ENCODE assay signal across 14 cellular contexts in genomic region chr11:65438257-65439151, GRCh38. TPM values are rescaled to one million over a fixed set of nuclear protein-coding genes. Genes with fewer than 3 reads are reported as not detected.
DNase-seq lines count a peak whose midpoint lies in the region; ATAC-seq, FAIRE-seq and TF ChIP-seq lines count a peak whose summit lies in the region.
"Had no signal": no experiment of that assay in that cellular context is flagged by ENCODE, and none has a peak within 500 bp of the region (broad histone marks: within the 10 kb centered on the region; RNA-seq: fewer than 3 reads in every experiment).

No MANE protein-coding gene starts in this region.

- ATAC-seq in heart left ventricle, result no peak
- no peak for ATAC-seq in GM21528 (IDR thresholded peaks at IDR 0.05; ENCODE audit: low FRiP score, unreplicated experiment)
- no peak for ATAC-seq in pancreas

- DNase-seq in heart left ventricle (peak in 2 of 5 donors; percentile 2 to 3), cardiac septum (ENCODE audit: low spot score) (no peak), fibroblast of villous mesenchyme (ENCODE audit: low read depth) (peak; percentile 60), suprapubic skin (ENCODE audit: low spot score in 2 of 2) (no peak), pancreas (no peak), NOMO-1 treated with dmso at 0.1 percent for 144 hours (lab: John Stamatoyannopoulos, UW; ENCODE audit: unreplicated experiment) (no peak)
- DNase-seq in activated T-helper 2 cell treated with anti-CD3 and anti-CD28 coated beads, Interferon-gamma antibody, Interleukin-2, Interleukin-4, amounts not matched to agents 10 μg/mL and 5 μg/mL and 100 μg/mL, durations not matched to agents 14 hours and 24 hours and 36 hours (ENCODE audit: low spot score), result no peak
- DNase-seq: activated T-cell treated with anti-CD3 and anti-CD28 coated beads, Interleukin-2, amount 50 U/mL, for 1 hour; naive B cell; NCI-H2029 had no signal

- no peaks in the 10 kb centered on the region for H3K27me3 Mint-ChIP-seq in activated T-helper 2 cell treated with anti-CD3 and anti-CD28 coated beads, Interferon-gamma antibody, Interleukin-2, Interleukin-4, amounts not matched to agents 10 μg/mL and 5 μg/mL and 100 μg/mL, durations not matched to agents 14 hours and 24 hours and 36 hours (ENCODE audit: low read depth)
- H3K27me3 Mint-ChIP-seq: CD4-positive, CD25-positive, alpha-beta regulatory T cell; naive B cell had no signal

- TF ChIP-seq CTCF in heart left ventricle (IDR thresholded peaks at IDR 0.05) (no peak), fibroblast of villous mesenchyme (IDR thresholded peaks at IDR 0.05; ENCODE audit: insufficient read depth, low read depth, low read length) (no peak), suprapubic skin (IDR thresholded peaks at IDR 0.05) (no peak), pancreas (IDR thresholded peaks at IDR 0.05) (no peak)

- peaks cover 0 to 99% (median 87%) of the 10 kb centered on the region in 12 donors for H3K4me1 ChIP-seq in heart left ventricle
- peaks cover 96% of the 10 kb centered on the region for H3K4me1 ChIP-seq in suprapubic skin
- peaks cover 24 to 44% (median 39%) of the 10 kb centered on the region in 3 donors for H3K4me1 ChIP-seq in pancreas

- TF ChIP-seq POLR2A in heart left ventricle (IDR thresholded peaks at IDR 0.05), result no peak
- TF ChIP-seq POLR2A in suprapubic skin (IDR thresholded peaks at IDR 0.05), result no peak

- H3K27me3 ChIP-seq in heart left ventricle (no peaks in the 10 kb centered on the region), suprapubic skin (no peaks in the 10 kb centered on the region), pancreas (no peaks in the 10 kb centered on the region)

- H3K27ac Mint-ChIP-seq in activated T-helper 2 cell treated with anti-CD3 and anti-CD28 coated beads, Interferon-gamma antibody, Interleukin-2, Interleukin-4, amounts not matched to agents 10 μg/mL and 5 μg/mL and 100 μg/mL, durations not matched to agents 14 hours and 24 hours and 36 hours, result peak overlapping the region; percentile 3

- FAIRE-seq in pancreas (lab: Jason Lieb, UNC), result no peak
- FAIRE-seq: frontal cortex, GM12891 had no signal

- peaks cover 67% of the 10 kb centered on the region for H3K4me1 Mint-ChIP-seq in activated T-helper 2 cell treated with anti-CD3 and anti-CD28 coated beads, Interferon-gamma antibody, Interleukin-2, Interleukin-4, amounts not matched to agents 10 μg/mL and 5 μg/mL and 100 μg/mL, durations not matched to agents 14 hours and 24 hours and 36 hours (ENCODE audit: low read depth)

- intact Hi-C loops in heart left ventricle (cut with DNase I) (no loop called here), cardiac septum (cut with DNase I) (no loop called here), pancreas (cut with DNase I) (no loop called here)
- intact Hi-C loops in activated T-helper 2 cell treated with anti-CD3 and anti-CD28 coated beads, Interferon-gamma antibody, Interleukin-2, Interleukin-4, amounts not matched to agents 10 μg/mL and 5 μg/mL and 100 μg/mL, durations not matched to agents 14 hours and 24 hours and 36 hours (cut with micrococcal nuclease), result no loop called here

- H3K4me3 ChIP-seq in heart left ventricle (peak overlapping the region in 4 of 12 donors; percentile 19 to 25 (median 21)), fibroblast of villous mesenchyme (ENCODE audit: low read depth, low read length) (peak overlapping the region; percentile 31), suprapubic skin (no peak overlapping the region), pancreas (peak overlapping the region in 1 of 4 donors; percentile 6)

- peaks cover 6 to 100% (median 95%) of the 10 kb centered on the region in 9 donors for H3K36me3 ChIP-seq in heart left ventricle
- H3K36me3 ChIP-seq in suprapubic skin, result peaks cover 66% of the 10 kb centered on the region
- peaks cover under 1 to 72% (median 30%) of the 10 kb centered on the region in 3 donors for H3K36me3 ChIP-seq in pancreas

- no peaks in the 10 kb centered on the region for H3K9me3 ChIP-seq in heart left ventricle
- H3K9me3 ChIP-seq in suprapubic skin, result no peaks in the 10 kb centered on the region
- H3K9me3 ChIP-seq in pancreas, result no peaks in the 10 kb centered on the region

- H3K9me3 Mint-ChIP-seq in activated T-helper 2 cell treated with anti-CD3 and anti-CD28 coated beads, Interferon-gamma antibody, Interleukin-2, Interleukin-4, amounts not matched to agents 10 μg/mL and 5 μg/mL and 100 μg/mL, durations not matched to agents 14 hours and 24 hours and 36 hours, result no peaks in the 10 kb centered on the region
- H3K9me3 Mint-ChIP-seq: naive B cell had no signal

- H3K36me3 Mint-ChIP-seq in activated T-helper 2 cell treated with anti-CD3 and anti-CD28 coated beads, Interferon-gamma antibody, Interleukin-2, Interleukin-4, amounts not matched to agents 10 μg/mL and 5 μg/mL and 100 μg/mL, durations not matched to agents 14 hours and 24 hours and 36 hours (ENCODE audit: low read depth), result peaks cover 81% of the 10 kb centered on the region
- H3K36me3 Mint-ChIP-seq: naive B cell had no signal

- 75 to 83% (median 80%) methylated on average over 9 of the region's 9 CpGs for WGBS in heart left ventricle, 4 donors
- WGBS in suprapubic skin, result 81% methylated on average over 9 of the region's 9 CpGs
- WGBS in pancreas, 2 donors, result 84 to 88% methylated on average over 9 of the region's 9 CpGs

- TF ChIP-seq EP300 in suprapubic skin (IDR thresholded peaks at IDR 0.05), result no peak

- H3K27ac ChIP-seq in heart left ventricle (peak overlapping the region in 10 of 12 donors; percentile 9 to 80 (median 54)), suprapubic skin (peak overlapping the region; percentile 37), pancreas (peak overlapping the region in 1 of 4 donors; percentile 39)

- no peak overlapping the region for H3K4me3 Mint-ChIP-seq in activated T-helper 2 cell treated with anti-CD3 and anti-CD28 coated beads, Interferon-gamma antibody, Interleukin-2, Interleukin-4, amounts not matched to agents 10 μg/mL and 5 μg/mL and 100 μg/mL, durations not matched to agents 14 hours and 24 hours and 36 hours (ENCODE audit: low read depth)

RNA-seq across cellular contexts. Expression of gene NEAT1, which starts 15.9 kb away (rescaled TPM):
- total RNA-seq in heart left ventricle (100 to 1,000 TPM in 7 of 9 donors, 10 to 100 TPM in 2; 17.0 to 760 (median 507) TPM), cardiac septum (668 TPM), fibroblast of villous mesenchyme (413 and 487 TPM in 2 replicates), suprapubic skin (1,000 to 10,000 TPM in 1 of 4 donors, 100 to 1,000 TPM in 3; 336 to 2,041 (median 481) TPM), pancreas (1,000 to 10,000 TPM in 1 of 6 donors, 100 to 1,000 TPM in 5; 295 to 1,475 (median 528) TPM)
- polyA plus RNA-seq in heart left ventricle (100 to 1,000 TPM; 104 to 532 TPM), pancreas (1,000 to 10,000 TPM; 1,390 to 2,770 TPM)
- total RNA-seq in activated T-helper 2 cell treated with anti-CD3 and anti-CD28 coated beads, Interferon-gamma antibody, Interleukin-2, Interleukin-4, amounts not matched to agents 10 μg/mL and 5 μg/mL and 100 μg/mL, durations not matched to agents 14 hours and 24 hours and 36 hours, result 422 and 430 TPM in 2 replicates

RNA-seq across cellular contexts. Expression of gene FRMD8, which starts 52.1 kb away (rescaled TPM):
- total RNA-seq in heart left ventricle, result 10 to 100 TPM in 7 of 9 donors, 1 to 10 TPM in 2; 6.1 to 24.1 (median 11.3) TPM
- 10 to 100 TPM in 1 of 2 donors, 1 to 10 TPM in 1; 8.0 to 16.3 TPM for polyA plus RNA-seq in heart left ventricle
- 14.4 TPM for total RNA-seq in cardiac septum
- 39.7 and 39.8 TPM in 2 replicates for total RNA-seq in activated T-helper 2 cell treated with anti-CD3 and anti-CD28 coated beads, Interferon-gamma antibody, Interleukin-2, Interleukin-4, amounts not matched to agents 10 μg/mL and 5 μg/mL and 100 μg/mL, durations not matched to agents 14 hours and 24 hours and 36 hours
- 44.5 and 60.6 TPM in 2 replicates for total RNA-seq in fibroblast of villous mesenchyme
- total RNA-seq in suprapubic skin, result 100 to 1,000 TPM in 1 of 4 donors, 10 to 100 TPM in 3; 56.2 to 107 (median 81.5) TPM
- 10 to 100 TPM; 15.4 to 28.9 (median 18.8) TPM for total RNA-seq in pancreas
- 10 to 100 TPM; 15.0 to 15.7 TPM for polyA plus RNA-seq in pancreas

RNA-seq across cellular contexts. Expression of gene SLC25A45, which starts 56.1 kb away (rescaled TPM):
- 10 to 100 TPM in 1 of 9 donors, 1 to 10 TPM in 8; 3.8 to 11.6 (median 6.6) TPM for total RNA-seq in heart left ventricle
- polyA plus RNA-seq in heart left ventricle, result 1 to 10 TPM; 3.8 to 6.6 TPM
- total RNA-seq in cardiac septum, result 10.5 TPM
- 14.6 and 16.3 TPM in 2 replicates for total RNA-seq in activated T-helper 2 cell treated with anti-CD3 and anti-CD28 coated beads, Interferon-gamma antibody, Interleukin-2, Interleukin-4, amounts not matched to agents 10 μg/mL and 5 μg/mL and 100 μg/mL, durations not matched to agents 14 hours and 24 hours and 36 hours
- total RNA-seq in fibroblast of villous mesenchyme, result 1.7 and 2.9 TPM in 2 replicates
- total RNA-seq in suprapubic skin, result 1 to 10 TPM; 3.9 to 6.2 (median 4.7) TPM
- total RNA-seq in pancreas, result 10 to 100 TPM; 16.2 to 53.4 (median 26.3) TPM
- 10 to 100 TPM; 38.0 to 58.2 TPM for polyA plus RNA-seq in pancreas
